In the genomic region with DNA sequence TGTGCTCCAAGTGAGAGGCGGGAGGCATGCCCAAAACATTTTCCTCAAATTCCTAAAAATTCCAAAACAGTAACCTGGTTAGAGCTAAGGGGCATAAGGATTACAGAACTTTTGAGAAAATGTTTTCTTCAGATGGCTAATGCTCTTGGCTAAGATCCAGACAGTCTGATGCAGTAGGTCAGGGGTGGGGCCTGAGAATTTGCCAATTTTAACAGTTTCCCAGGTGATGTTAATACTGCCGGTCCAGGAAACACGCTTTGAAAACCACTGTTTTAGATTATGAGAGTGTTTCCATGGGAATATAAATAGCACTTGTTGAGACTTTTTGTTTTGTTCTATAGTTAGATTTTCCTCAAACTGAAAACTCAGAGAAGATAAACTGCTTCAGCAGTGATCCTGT, we compare ENCODE assay signal across 21 cellular contexts.
DNase-seq lines count a peak whose midpoint lies in the region; ATAC-seq, FAIRE-seq and TF ChIP-seq lines count a peak whose summit lies in the region.
"Had no signal": no experiment of that assay in that cellular context is flagged by ENCODE, and none has a peak within 500 bp of the region (broad histone marks: within the 10 kb centered on the region; RNA-seq: fewer than 3 reads in every experiment).

No MANE protein-coding gene starts in this region.

- ATAC-seq in activated CD4-positive, alpha-beta T cell treated with anti-CD3 and anti-CD28 coated beads for 36 hours = no peak
- ATAC-seq: left lobe of liver; SK-N-SH treated with all-trans-retinoic acid at 6 μM for 48 hours; stimulated activated effector memory CD8-positive, alpha-beta T cell treated with anti-CD3 and anti-CD28 coated beads, Interleukin-12 subunit alpha, Interleukin-12 subunit beta, amount 100 ng/mL, for 72 hours had no signal

- no peaks in the 10 kb centered on the region for H3K9me2 ChIP-seq in MM.1S (replicated peaks; ENCODE audit: insufficient read depth, low read length)

- CTCF ChIA-PET in activated CD4-positive, alpha-beta T cell treated with anti-CD3 and anti-CD28 coated beads for 36 hours (lab: Charles Lee) = no interaction called here

- no peak overlapping the region for H3K27ac Mint-ChIP-seq in activated CD4-positive, alpha-beta T cell treated with anti-CD3 and anti-CD28 coated beads for 36 hours
- H3K27ac Mint-ChIP-seq: activated naive CD8-positive, alpha-beta T cell; stimulated activated effector memory CD8-positive, alpha-beta T cell treated with anti-CD3 and anti-CD28 coated beads, Interleukin-12 subunit alpha, Interleukin-12 subunit beta, amount 100 ng/mL, for 72 hours had no signal

- H3K36me3 ChIP-seq in MM.1S (replicated peaks; ENCODE audit: insufficient read depth, low read length) (no peaks in the 10 kb centered on the region), bronchial epithelial cell (ENCODE audit: control insufficient read depth, insufficient read depth, low read length) (no peaks in the 10 kb centered on the region), neutrophil (no peaks in the 10 kb centered on the region)

- no peaks in the 10 kb centered on the region for H3K4me1 Mint-ChIP-seq in activated CD4-positive, alpha-beta T cell treated with anti-CD3 and anti-CD28 coated beads for 36 hours
- H3K4me1 Mint-ChIP-seq: stimulated activated effector memory CD8-positive, alpha-beta T cell treated with anti-CD3 and anti-CD28 coated beads, Interleukin-12 subunit alpha, Interleukin-12 subunit beta, amount 100 ng/mL, for 72 hours had no signal

- no peaks in the 10 kb centered on the region for H4K20me1 ChIP-seq in MM.1S (ENCODE audit: insufficient read depth, low read length)

- no peak for FAIRE-seq in bronchial epithelial cell (lab: Jason Lieb, UNC)
- FAIRE-seq: endothelial cell of umbilical vein, H54 had no signal

- peak overlapping the region; percentile 55 for H3K4me2 ChIP-seq in MM.1S (ENCODE audit: low read depth, low read length)

- DNase-seq in GM12865 (ENCODE audit: low read depth) (peak; percentile 19), MM.1S (peak; percentile 7), bronchial epithelial cell (ENCODE audit: low read depth) (peak; percentile 66), DMS 273 treated with DMSO at 0.1 percent for 48 hours (lab: John Stamatoyannopoulos, UW) (no peak), NCI-H82 treated with DMSO at 0.1 percent for 48 hours (lab: John Stamatoyannopoulos, UW; ENCODE audit: unreplicated experiment) (no peak)
- no peak for DNase-seq in activated CD4-positive, alpha-beta T cell treated with anti-CD3 and anti-CD28 coated beads for 36 hours
- DNase-seq: activated CD8-positive, alpha-beta memory T cell treated with anti-CD3 and anti-CD28 coated beads for 24 hours; activated T-cell treated with anti-CD3 and anti-CD28 coated beads, Interleukin-2, amount 50 U/mL, for 48 hours; cortex of kidney; EL; NCI-H1417; NCI-H526 treated with DMSO at 0.1 percent for 48 hours; right cardiac atrium had no signal

- no peak for TF ChIP-seq CTCF in GM12865 (IDR thresholded peaks at IDR 0.05; ENCODE audit: insufficient read depth, low read depth, low read length, missing control alignments)
- TF ChIP-seq CTCF in MM.1S (IDR thresholded peaks at IDR 0.05; ENCODE audit: low read length) = no peak
- no peak for TF ChIP-seq CTCF in bronchial epithelial cell (IDR thresholded peaks at IDR 0.05; ENCODE audit: insufficient read depth, low read length, severe bottlenecking)
- no peak for TF ChIP-seq CTCF in neutrophil (IDR thresholded peaks at IDR 0.05)

- H3K9me3 Mint-ChIP-seq in activated CD4-positive, alpha-beta T cell treated with anti-CD3 and anti-CD28 coated beads for 36 hours (ENCODE audit: low read depth) = no peaks in the 10 kb centered on the region
- H3K9me3 Mint-ChIP-seq: stimulated activated effector memory CD8-positive, alpha-beta T cell treated with anti-CD3 and anti-CD28 coated beads, Interleukin-12 subunit alpha, Interleukin-12 subunit beta, amount 100 ng/mL, for 72 hours had no signal

- POLR2A ChIA-PET in activated CD4-positive, alpha-beta T cell treated with anti-CD3 and anti-CD28 coated beads for 36 hours (lab: Charles Lee) = no interaction called here

- H3K27me3 Mint-ChIP-seq in activated CD4-positive, alpha-beta T cell treated with anti-CD3 and anti-CD28 coated beads for 36 hours = peaks cover 22% of the 10 kb centered on the region
- H3K27me3 Mint-ChIP-seq: brain had no signal

- H2AFZ ChIP-seq in MM.1S (ENCODE audit: low read length) = no peak overlapping the region

- H3K27me3 ChIP-seq in MM.1S (replicated peaks; ENCODE audit: insufficient read depth, low read length) = no peaks in the 10 kb centered on the region
- peaks cover 2% of the 10 kb centered on the region for H3K27me3 ChIP-seq in bronchial epithelial cell (ENCODE audit: control insufficient read depth, insufficient read depth, low read length)
- H3K27me3 ChIP-seq in neutrophil = no peaks in the 10 kb centered on the region

- H3K79me2 ChIP-seq in MM.1S (ENCODE audit: low read length) = no peaks in the 10 kb centered on the region

- H3K4me3 ChIP-seq in GM12865 (ENCODE audit: low read depth, low read length) (no peak overlapping the region), MM.1S (ENCODE audit: low read length) (no peak overlapping the region), bronchial epithelial cell (ENCODE audit: low read depth, low read length) (no peak overlapping the region), neutrophil (ENCODE audit: low read depth in 1 of 2, low read length in 1 of 2) (no peak overlapping the region)

- H3K9ac ChIP-seq in MM.1S (ENCODE audit: low read length) = no peak overlapping the region

- intact Hi-C loops in activated CD4-positive, alpha-beta T cell treated with anti-CD3 and anti-CD28 coated beads for 36 hours (cut with DNase I, micrococcal nuclease) = no loop called here

- H3K9me3 ChIP-seq in MM.1S (replicated peaks; ENCODE audit: insufficient read depth, low read length) (no peaks in the 10 kb centered on the region), neutrophil (no peaks in the 10 kb centered on the region)

- H3F3A ChIP-seq in MM.1S (ENCODE audit: insufficient read depth, low read length) = no peaks in the 10 kb centered on the region

- H3K27ac ChIP-seq in MM.1S (ENCODE audit: low read length) (peak overlapping the region; percentile 36; the same call in 1 of the 2 replicates), neutrophil (peak overlapping the region; percentile 78)

- H3K36me3 Mint-ChIP-seq in activated CD4-positive, alpha-beta T cell treated with anti-CD3 and anti-CD28 coated beads for 36 hours (ENCODE audit: low read depth) = no peaks in the 10 kb centered on the region
- H3K36me3 Mint-ChIP-seq: activated naive CD8-positive, alpha-beta T cell; brain; stimulated activated effector memory CD8-positive, alpha-beta T cell treated with anti-CD3 and anti-CD28 coated beads, Interleukin-12 subunit alpha, Interleukin-12 subunit beta, amount 100 ng/mL, for 72 hours had no signal

- H3K4me1 ChIP-seq in MM.1S (ENCODE audit: low read length) (peaks cover 12% of the 10 kb centered on the region), neutrophil (ENCODE audit: control insufficient read depth in 1 of 2, insufficient read depth in 1 of 2, low read depth in 1 of 2, low read length in 1 of 2) (peaks cover 80 to 94% of the 10 kb centered on the region in 2 experiments)

- no peak overlapping the region for H3K4me3 Mint-ChIP-seq in activated CD4-positive, alpha-beta T cell treated with anti-CD3 and anti-CD28 coated beads for 36 hours
- H3K4me3 Mint-ChIP-seq: activated naive CD8-positive, alpha-beta T cell; brain; stimulated activated effector memory CD8-positive, alpha-beta T cell treated with anti-CD3 and anti-CD28 coated beads, Interleukin-12 subunit alpha, Interleukin-12 subunit beta, amount 100 ng/mL, for 72 hours had no signal

Comparison
In these comparisons a context has a peak if more than half of its experiments do, and no peak if none do; other contexts are left out.
1. DNase-seq: peak in GM12865 (single experiment), MM.1S (single experiment) and bronchial epithelial cell (single experiment); none in DMS 273 treated with DMSO at 0.1 percent for 48 hours (single experiment), NCI-H82 treated with DMSO at 0.1 percent for 48 hours (single experiment) and activated CD4-positive, alpha-beta T cell treated with anti-CD3 and anti-CD28 coated beads for 36 hours (single experiment).